In genomic region chr1:145155421-145155820, GRCh38 we compare ENCODE assay signal across 5 cellular contexts. TPM values are rescaled to one million over a fixed set of nuclear protein-coding genes. Genes with fewer than 3 reads are reported as not detected.
"Had no signal": no experiment of that assay in that cellular context is flagged by ENCODE, and none has a peak within 500 bp of the region (broad histone marks: within the 10 kb centered on the region; RNA-seq: fewer than 3 reads in every experiment).

No MANE protein-coding gene starts in this region.

RNA-seq across cellular contexts. Expression of gene FAM72D, which starts 59.6 kb away (rescaled TPM):
- total RNA-seq: gastrocnemius medialis, kidney, left ventricle myocardium superior, mesenteric fat pad, transverse colon had no signal
